25 cellular contexts compared by ENCODE assay signal in genomic region chr1:211764701-211765100, GRCh38.
"Had no signal": no experiment of that assay in that cellular context is flagged by ENCODE, and none has a peak within 500 bp of the region (broad histone marks: within the 10 kb centered on the region; RNA-seq: fewer than 3 reads in every experiment).

No MANE protein-coding gene starts in this region.

- H3K27ac ChIP-seq: colonic mucosa, epithelial cell of prostate, esophagus squamous epithelium, gastrocnemius medialis, heart right ventricle, left lung, lower lobe of right lung had no signal

- H3K36me3 ChIP-seq: colonic mucosa, gastrocnemius medialis, left lung, lower lobe of right lung had no signal

- H3K4me1 ChIP-seq: colonic mucosa, gastrocnemius medialis, heart right ventricle, left lung, lower lobe of right lung had no signal

- ATAC-seq: effector memory CD8-positive, alpha-beta T cell; esophagus mucosa; gastrocnemius medialis; heart right ventricle; left cardiac atrium; left lung; lower lobe of right lung; mucosa of descending colon had no signal

- DNase-seq: colonic mucosa; cortex of kidney; effector CD8-positive, alpha-beta T cell; effector memory CD8-positive, alpha-beta T cell; endodermal cell; erythroblast; esophagus squamous epithelium; foreskin fibroblast; foreskin melanocyte; gastrocnemius medialis; glutamatergic neuron; head of caudate nucleus; heart right ventricle; hippocampal formation; left cardiac atrium; left lung; left ventricle myocardium superior; lower lobe of right lung; mesenchymal stem cell; mucosa of descending colon had no signal

- FAIRE-seq: endometrium, islet of Langerhans, keratinocyte had no signal

- H3K9me3 ChIP-seq: colonic mucosa, esophagus squamous epithelium, gastrocnemius medialis, heart right ventricle, left lung, lower lobe of right lung, mucosa of descending colon had no signal

- H3K27me3 ChIP-seq: colonic mucosa, esophagus squamous epithelium, gastrocnemius medialis, heart right ventricle, left lung had no signal

- H3K4me3 ChIP-seq: colonic mucosa, esophagus squamous epithelium, gastrocnemius medialis, heart right ventricle, left lung, lower lobe of right lung, mucosa of descending colon had no signal
